22 cellular contexts compared by ENCODE assay signal in the genomic region with DNA sequence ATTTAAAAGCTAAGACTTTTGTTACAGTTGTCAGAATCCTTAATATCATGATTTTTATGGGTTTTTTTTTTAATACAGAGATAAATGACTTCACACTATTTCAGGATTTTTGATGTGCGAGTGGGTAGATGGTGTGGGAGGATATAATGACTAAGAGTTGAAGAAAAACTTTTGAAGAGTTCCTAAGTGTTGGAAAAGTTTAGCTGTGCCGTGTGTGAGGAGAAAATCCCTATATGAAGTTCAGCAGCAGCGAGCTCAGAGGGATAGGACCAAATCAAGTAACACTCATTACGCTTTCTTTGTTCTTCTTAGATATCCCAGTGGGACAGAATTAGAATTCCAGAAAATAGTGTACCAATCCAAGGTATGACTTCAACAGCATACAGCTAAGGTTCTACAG. TPM values are rescaled to one million over a fixed set of nuclear protein-coding genes. Genes with fewer than 3 reads are reported as not detected.
"Had no signal": no experiment of that assay in that cellular context is flagged by ENCODE, and none has a peak within 500 bp of the region (broad histone marks: within the 10 kb centered on the region; RNA-seq: fewer than 3 reads in every experiment).

No MANE protein-coding gene starts in this region.

- H3K27ac Mint-ChIP-seq: dendritic cell treated with granulocyte-macrophage colony-stimulating factor and Interleukin-4, amounts not matched to agents 40 ng/mL and 50 ng/mL, for 4 days; effector memory CD8-positive, alpha-beta T cell; endodermal cell; immature natural killer cell; mesothelial cell of epicardium; naive B cell had no signal

- DNase-seq: colonic mucosa; cortex of kidney; effector CD8-positive, alpha-beta T cell; effector memory CD8-positive, alpha-beta T cell; endodermal cell; foreskin keratinocyte; heart right ventricle; hippocampal formation; immature natural killer cell; islet precursor cell; kidney; kidney glomerular epithelial cell; left cardiac atrium; left lung; left ventricle myocardium superior; lower lobe of right lung; mesenchymal stem cell; mucosa of descending colon; naive B cell had no signal

- H3K36me3 Mint-ChIP-seq: immature natural killer cell, naive B cell had no signal

- H3K4me1 Mint-ChIP-seq: naive B cell had no signal

- ATAC-seq: effector memory CD8-positive, alpha-beta T cell; foreskin keratinocyte; gastroesophageal sphincter; heart right ventricle; left cardiac atrium; left lung; left ventricle myocardium superior; lower lobe of right lung; mucosa of descending colon had no signal

- H3K9me3 Mint-ChIP-seq: endodermal cell had no signal

- H3K4me3 Mint-ChIP-seq: dendritic cell treated with granulocyte-macrophage colony-stimulating factor and Interleukin-4, amounts not matched to agents 40 ng/mL and 50 ng/mL, for 4 days; effector memory CD8-positive, alpha-beta T cell; endodermal cell; immature natural killer cell; mesothelial cell of epicardium; naive B cell had no signal

RNA-seq across cellular contexts. Expression of gene PDE10A, which starts 34.1 kb away (rescaled TPM):
- total RNA-seq: foreskin keratinocyte had no signal
